Comparison of ENCODE assay signal across 8 cellular contexts in the genomic region with DNA sequence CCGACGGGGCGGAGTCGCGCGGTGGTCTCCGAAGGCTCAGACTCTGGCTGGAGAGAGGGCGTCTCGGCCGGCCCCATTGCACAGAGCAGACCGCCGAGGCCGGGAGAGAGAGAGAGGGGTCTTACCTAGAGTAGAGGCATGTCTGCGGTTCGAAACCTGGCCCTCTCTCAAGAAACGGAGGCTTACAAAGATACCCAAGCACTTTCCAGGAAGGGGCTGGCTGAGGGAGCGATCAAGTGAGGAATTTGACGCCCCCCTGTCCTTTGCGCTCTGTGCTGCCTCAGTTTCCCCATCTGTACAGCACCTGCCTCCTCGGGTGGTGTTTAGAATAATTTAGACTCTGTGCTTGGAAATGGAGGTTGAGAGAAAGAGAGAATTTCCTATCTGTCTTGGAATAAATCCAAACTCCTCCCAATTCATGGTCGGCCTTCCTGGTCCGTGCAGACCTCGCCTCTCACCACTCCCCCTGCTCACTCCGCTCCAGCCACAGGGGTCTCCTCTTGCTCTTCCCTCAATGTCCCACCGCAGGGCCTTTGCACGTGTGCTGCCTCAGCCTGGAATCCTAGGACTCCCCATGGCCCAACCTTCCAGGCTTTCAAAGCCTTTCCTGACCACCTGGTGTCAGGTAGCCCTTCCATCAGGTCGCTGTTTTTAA. TPM values are rescaled to one million over a fixed set of nuclear protein-coding genes. Genes with fewer than 3 reads are reported as not detected.
DNase-seq lines count a peak whose midpoint lies in the region; ATAC-seq, FAIRE-seq and TF ChIP-seq lines count a peak whose summit lies in the region.

No MANE protein-coding gene starts in this region.

- H3K36me3 ChIP-seq in Panc1 (ENCODE audit: control insufficient read depth, insufficient read depth, low read length) (no peaks in the 10 kb centered on the region), H1 (ENCODE audit: control insufficient read depth in 2 of 4, insufficient read depth in 4 of 4, low read length in 3 of 4) (no peaks in the 10 kb centered on the region)

- POLR2A ChIA-PET in Panc1 (lab: Charles Lee) (interaction anchor here (0.8 to 1.0 kb wide), 3 partner anchors 11 to 46 kb away, joined by 3 to 6 read pairs (median 3); no protein-coding TSS in a partner anchor), H1 (lab: Charles Lee; ENCODE audit: partially characterized antibody) (interaction anchor here (0.9 to 2.9 kb wide), 7 partner anchors 9 to 55 kb away, joined by 3 to 8 read pairs (median 3); a partner anchor contains a TSS)

- peaks cover 9% of the 10 kb centered on the region for H3K79me1 ChIP-seq in H1 (ENCODE audit: low read depth, low read length)

- H3K18ac ChIP-seq in H1 (ENCODE audit: extremely low read depth, low read length) = peak overlapping the region; percentile 78; the same call in 1 of the 2 replicates

- TF ChIP-seq EP300 in H1 (IDR thresholded peaks at IDR 0.05; ENCODE audit: borderline replicate concordance in 1 of 2, low read depth in 2 of 2, low read length in 2 of 2) = no peak

- in situ Hi-C loops in Panc1 (cut with HindIII; ENCODE audit: low pct_unique_long_range_greater_than_20kb, low sequenced_read_pairs) = no loop called here

- H4K8ac ChIP-seq in H1 (ENCODE audit: extremely low read depth, insufficient read depth, low read length) = no peak overlapping the region; the same call in 1 of the 2 replicates

- H3K4me3 Mint-ChIP-seq in neural crest cell = peak overlapping the region; percentile 91

- H3K27me3 Mint-ChIP-seq in neural crest cell (ENCODE audit: low read depth) = peaks cover 10% of the 10 kb centered on the region

- H2AK5ac ChIP-seq in H1 (ENCODE audit: low read depth, low read length) = no peak overlapping the region

- peak overlapping the region; percentile 84 for H3K27ac ChIP-seq in Panc1 (ENCODE audit: low read length)
- no peak overlapping the region; the same call in 1 of the 2 replicates for H3K27ac ChIP-seq in H1 (ENCODE audit: low read depth, low read length)

- FAIRE-seq in H1 (lab: Jason Lieb, UNC) = no peak

- TSS peak; percentile 86 for BruUV-seq in Panc1 (replicated peaks; lab: Mats Ljungman, UMichigan)

- H3K4me2 ChIP-seq in H1 (ENCODE audit: insufficient read depth in 1 of 2, low read depth in 2 of 2, low read length in 2 of 2) = peak overlapping the region; percentile 60 to 64

- peaks cover 20% of the 10 kb centered on the region for H3K4me1 Mint-ChIP-seq in neural crest cell

- H3K14ac ChIP-seq in H1 (ENCODE audit: insufficient read length) = no peak overlapping the region

- no peak overlapping the region for H2BK12ac ChIP-seq in H1 (ENCODE audit: low read depth, low read length)

- peak overlapping the region; percentile 20 for H4K5ac ChIP-seq in H1 (ENCODE audit: insufficient read length, low read depth, low read length)

- peak; percentile 22 for DNase-seq in NCI-H510A treated with DMSO at 0.1 percent for 48 hours (lab: John Stamatoyannopoulos, UW)
- DNase-seq in NCI-H510A (lab: John Stamatoyannopoulos, UW) = no peak
- DNase-seq in Panc1 (ENCODE audit: low read depth, low spot score) = no peak
- DNase-seq in H1 (ENCODE audit: low read depth in 1 of 2, low spot score in 2 of 2) = no peak
- DNase-seq in neural crest cell (ENCODE audit: low read depth, low spot score) = no peak
- no peak for DNase-seq in NCI-H2107 treated with DMSO at 0.1 percent for 48 hours (lab: John Stamatoyannopoulos, UW; ENCODE audit: unreplicated experiment)
- no peak for DNase-seq in inferior parietal cortex (ENCODE audit: extremely low spot score)

- H3K79me2 ChIP-seq in H1 (ENCODE audit: control insufficient read depth in 1 of 2, insufficient read depth in 2 of 2, low read length in 2 of 2) = peaks cover 0 to 13% of the 10 kb centered on the region in 2 experiments; a peak in 2 of 4 replicates

- H3K56ac ChIP-seq in H1 (replicated peaks; ENCODE audit: insufficient read length, low read depth, low read length) = no peak overlapping the region

- no peak for TF ChIP-seq RAD21 in H1 (IDR thresholded peaks at IDR 0.05 in 1 of 2, conservative IDR thresholded peaks at IDR 0.05 in 1 of 2; ENCODE audit: low read depth in 2 of 2, low read length in 2 of 2)

- H3K23me2 ChIP-seq in H1 (ENCODE audit: low read depth, low read length) = peaks cover 1% of the 10 kb centered on the region; the same call in 1 of the 2 replicates

- H3K4me3 ChIP-seq in Panc1 (ENCODE audit: low read depth in 2 of 2, low read length in 2 of 2) (peak overlapping the region; percentile 79 to 91), H1 (ENCODE audit: extremely low read depth in 1 of 4, insufficient read depth in 2 of 4, low read depth in 3 of 4, low read length in 4 of 4) (peak overlapping the region; percentile 15 to 50 (median 30); a peak in 7 of 8 replicates)

- no peak for ATAC-seq in Panc1
- ATAC-seq in GM21360 (IDR thresholded peaks at IDR 0.05; ENCODE audit: unreplicated experiment) = no peak

- H4K91ac ChIP-seq in H1 (replicated peaks; ENCODE audit: insufficient read length, low read length) = no peak overlapping the region

- no peak for TF ChIP-seq POLR2A in H1 (IDR thresholded peaks at IDR 0.05; ENCODE audit: control extremely low read depth in 1 of 2, low read depth in 2 of 2, low read length in 2 of 2)

- intact Hi-C loops in Panc1 (cut with micrococcal nuclease; ENCODE audit: unreplicated experiment) = no loop called here

- H2BK5ac ChIP-seq in H1 (ENCODE audit: low read depth, low read length) = no peak overlapping the region

- peak overlapping the region; percentile 40 for H3K4ac ChIP-seq in H1 (replicated peaks; ENCODE audit: insufficient read length, low read depth, low read length)

- H3K9me3 Mint-ChIP-seq in neural crest cell = no peaks in the 10 kb centered on the region

- H2BK20ac ChIP-seq in H1 (ENCODE audit: low read length) = no peak overlapping the region

- TF ChIP-seq CTCF in Panc1 (IDR thresholded peaks at IDR 0.05) (no peak), H1 (IDR thresholded peaks at IDR 0.05; ENCODE audit: control extremely low read depth in 1 of 3, insufficient read depth in 1 of 3, low read depth in 1 of 3, low read length in 3 of 3) (no peak), neural crest cell (conservative IDR thresholded peaks at IDR 0.05) (no peak)

- no peak overlapping the region for H2BK15ac ChIP-seq in H1 (ENCODE audit: low read length)

- H3K9me3 ChIP-seq in Panc1 (ENCODE audit: control insufficient read depth, insufficient read depth, low read depth, low read length) (no peaks in the 10 kb centered on the region), H1 (ENCODE audit: insufficient read depth in 2 of 2, low read depth in 1 of 2, low read length in 1 of 2) (no peaks in the 10 kb centered on the region)

- H3K36me3 Mint-ChIP-seq in neural crest cell (ENCODE audit: low read depth) = no peaks in the 10 kb centered on the region

- H3K9ac ChIP-seq in H1 (replicated peaks in 1 of 4; ENCODE audit: extremely low read depth in 1 of 4, low read depth in 3 of 4, low read length in 3 of 4) = peak overlapping the region in 2 of 4 experiments; percentile 2 to 8; a peak in 1 of 7 replicates

- H2AFZ ChIP-seq in H1 (ENCODE audit: low read length) = no peak overlapping the region

- no peaks in the 10 kb centered on the region for H4K20me1 ChIP-seq in H1 (replicated peaks in 1 of 2; ENCODE audit: control insufficient read depth in 1 of 2, insufficient read depth in 2 of 2, low read length in 2 of 2)

- H3K27me3 ChIP-seq in Panc1 (ENCODE audit: control insufficient read depth, insufficient read depth, low read length) = no peaks in the 10 kb centered on the region
- H3K27me3 ChIP-seq in H1 (replicated peaks in 1 of 4; ENCODE audit: control insufficient read depth in 3 of 4, extremely low read depth in 1 of 4, insufficient read depth in 3 of 4, low read length in 3 of 4) = no peaks in the 10 kb centered on the region; a peak in 1 of 7 replicates

- H3K27ac Mint-ChIP-seq in neural crest cell (ENCODE audit: unreplicated experiment) = peak overlapping the region; percentile 22

- H2BK120ac ChIP-seq in H1 (replicated peaks; ENCODE audit: low read depth, low read length) = no peak overlapping the region

- WGBS in H1 (ENCODE audit: extremely low coverage in 1 of 2, insufficient coverage in 1 of 2, insufficient read length in 1 of 2, insufficient replicate concordance in 2 of 2, low coverage in 1 of 2, low lambda C conversion rate in 2 of 2, missing lambda C conversion rate in 1 of 2), 2 experiments = 33% methylated on average over 26 of the region's 27 CpGs; no CpG with 5 or more reads in 1 of the 2 experiments

- H3K4me1 ChIP-seq in Panc1 (ENCODE audit: control insufficient read depth, insufficient read depth, low read length) (peaks cover 15% of the 10 kb centered on the region), H1 (replicated peaks in 1 of 4; ENCODE audit: control insufficient read depth in 3 of 4, insufficient read depth in 4 of 4, low read length in 3 of 4) (peaks cover 3 to 25% (median 16%) of the 10 kb centered on the region in 4 experiments)

- CTCF ChIA-PET in Panc1 (lab: Charles Lee) (interaction anchor here (0.6 to 1.3 kb wide), 2 partner anchors 11 to 42 kb away, joined by 3 to 10 read pairs; no protein-coding TSS in a partner anchor), H1 (lab: Charles Lee; ENCODE audit: partially characterized antibody) (interaction anchor here (0.7 to 1.4 kb wide), 6 partner anchors 9 to 172 kb away, joined by 3 to 6 read pairs (median 4); no protein-coding TSS in a partner anchor)

- H3K23ac ChIP-seq in H1 (ENCODE audit: insufficient read length) = no peak overlapping the region

RNA-seq across cellular contexts. Expression of a gene that starts 0.7 kb away (rescaled TPM):
- total RNA-seq in Panc1 (2021; ENCODE audit: unreplicated experiment) (150 TPM), neural crest cell (34.3 and 36.7 TPM in 2 replicates)
- 195 TPM for polyA plus RNA-seq in Panc1 (2012; ENCODE audit: insufficient read length)
- total RNA-seq in H1 (2021; fragmentation: NEBNext Ultra II Directional; extraction: Animal tissue kit (Norgen Biotek cat#: 25700)) = 96.9 and 106 TPM in 2 replicates
- 152 and 195 TPM in 2 replicates for polyA plus RNA-seq in H1 (2011; rRNA removed)
- 149 TPM for polyA plus RNA-seq in H1 (2011; cell fraction: cytosol; rRNA removed)
- 148 TPM for polyA plus RNA-seq in H1 (2011; cell fraction: nucleus; rRNA removed)
- 52.8 to 109 TPM (median 103 TPM) in 4 replicates for polyA plus RNA-seq in H1 (2012, experiment 1 of 2)
- 112 TPM for polyA plus RNA-seq in H1 (2012, experiment 2 of 2)
- 63.1 TPM for polyA plus RNA-seq in H1 (2013, experiment 1 of 2)
- polyA plus RNA-seq in H1 (2013, experiment 2 of 2) = 61.5 TPM
- polyA minus RNA-seq in H1 (2011; rRNA and poly(A)+ RNA removed) = 22.8 and 24.5 TPM in 2 replicates
- 51.8 TPM for polyA minus RNA-seq in H1 (2011; cell fraction: cytosol; rRNA and poly(A)+ RNA removed)
- polyA minus RNA-seq in H1 (2011; cell fraction: nucleus; rRNA and poly(A)+ RNA removed) = 69.9 TPM

RNA-seq across cellular contexts. Expression of a gene that starts 2.5 kb away (rescaled TPM):
- total RNA-seq in Panc1 (2021; ENCODE audit: unreplicated experiment) = not detected
- polyA plus RNA-seq in Panc1 (2012; ENCODE audit: insufficient read length) = not detected
- total RNA-seq in H1 (2021; fragmentation: NEBNext Ultra II Directional; extraction: Animal tissue kit (Norgen Biotek cat#: 25700)) = 3.2 and 3.6 TPM in 2 replicates
- polyA plus RNA-seq in H1 (2011; rRNA removed) = 2.2 and 3.3 TPM in 2 replicates
- polyA plus RNA-seq in H1 (2011; cell fraction: cytosol; rRNA removed) = 1.5 TPM
- polyA plus RNA-seq in H1 (2011; cell fraction: nucleus; rRNA removed) = 3.0 TPM
- polyA plus RNA-seq in H1 (2012, experiment 1 of 2) = 1.6 to 3.1 TPM (median 2.6 TPM) in 4 replicates
- polyA plus RNA-seq in H1 (2012, experiment 2 of 2) = 2.9 TPM
- 9.1 TPM for polyA plus RNA-seq in H1 (2013, experiment 1 of 2)
- polyA plus RNA-seq in H1 (2013, experiment 2 of 2) = 8.6 TPM
- 0.41 and 0.49 TPM in 2 replicates for polyA minus RNA-seq in H1 (2011; rRNA and poly(A)+ RNA removed)
- not detected for polyA minus RNA-seq in H1 (2011; cell fraction: cytosol; rRNA and poly(A)+ RNA removed)
- polyA minus RNA-seq in H1 (2011; cell fraction: nucleus; rRNA and poly(A)+ RNA removed) = 2.1 TPM
- not detected in 2 replicates for total RNA-seq in neural crest cell

RNA-seq across cellular contexts. Expression of a gene that starts 14.3 kb away (rescaled TPM):
- total RNA-seq in Panc1 (2021; ENCODE audit: unreplicated experiment) (21.7 TPM), neural crest cell (14.8 and 15.0 TPM in 2 replicates)
- 20.0 TPM for polyA plus RNA-seq in Panc1 (2012; ENCODE audit: insufficient read length)
- 10.8 and 12.9 TPM in 2 replicates for total RNA-seq in H1 (2021; fragmentation: NEBNext Ultra II Directional; extraction: Animal tissue kit (Norgen Biotek cat#: 25700))
- polyA plus RNA-seq in H1 (2011; rRNA removed) = 1.7 and 4.5 TPM in 2 replicates
- 1.4 TPM for polyA plus RNA-seq in H1 (2011; cell fraction: cytosol; rRNA removed)
- polyA plus RNA-seq in H1 (2011; cell fraction: nucleus; rRNA removed) = 4.4 TPM
- polyA plus RNA-seq in H1 (2012, experiment 1 of 2) = 3.2 to 7.6 TPM (median 6.6 TPM) in 4 replicates
- 4.7 TPM for polyA plus RNA-seq in H1 (2012, experiment 2 of 2)
- 6.7 TPM for polyA plus RNA-seq in H1 (2013, experiment 1 of 2)
- 7.0 TPM for polyA plus RNA-seq in H1 (2013, experiment 2 of 2)
- polyA minus RNA-seq in H1 (2011; rRNA and poly(A)+ RNA removed) = 0.61 and 0.82 TPM in 2 replicates
- polyA minus RNA-seq in H1 (2011; cell fraction: cytosol; rRNA and poly(A)+ RNA removed) = 8.8 TPM
- polyA minus RNA-seq in H1 (2011; cell fraction: nucleus; rRNA and poly(A)+ RNA removed) = 7.2 TPM

RNA-seq across cellular contexts. Expression of a gene that starts 19.0 kb away (rescaled TPM):
- 0.03 TPM for total RNA-seq in Panc1 (2021; ENCODE audit: unreplicated experiment)
- polyA plus RNA-seq in Panc1 (2012; ENCODE audit: insufficient read length) = 0.21 TPM
- 0.98 and 1.0 TPM in 2 replicates for total RNA-seq in H1 (2021; fragmentation: NEBNext Ultra II Directional; extraction: Animal tissue kit (Norgen Biotek cat#: 25700))
- polyA plus RNA-seq in H1 (2011; rRNA removed) = 0.76 and 1.1 TPM in 2 replicates
- 0.54 TPM for polyA plus RNA-seq in H1 (2011; cell fraction: cytosol; rRNA removed)
- 1.2 TPM for polyA plus RNA-seq in H1 (2011; cell fraction: nucleus; rRNA removed)
- 0.58 to 1.3 TPM (median 1.1 TPM) in 4 replicates for polyA plus RNA-seq in H1 (2012, experiment 1 of 2)
- polyA plus RNA-seq in H1 (2012, experiment 2 of 2) = 0.34 TPM
- polyA plus RNA-seq in H1 (2013, experiment 1 of 2) = 0.91 TPM
- 1.0 TPM for polyA plus RNA-seq in H1 (2013, experiment 2 of 2)
- 0.63 and 0.82 TPM in 2 replicates for polyA minus RNA-seq in H1 (2011; rRNA and poly(A)+ RNA removed)
- 0.66 TPM for polyA minus RNA-seq in H1 (2011; cell fraction: cytosol; rRNA and poly(A)+ RNA removed)
- polyA minus RNA-seq in H1 (2011; cell fraction: nucleus; rRNA and poly(A)+ RNA removed) = 1.00 TPM
- 0.54 and 0.59 TPM in 2 replicates for total RNA-seq in neural crest cell

RNA-seq across cellular contexts. Expression of a gene that starts 22.9 kb away (rescaled TPM):
- total RNA-seq in Panc1 (2021; ENCODE audit: unreplicated experiment) (93.1 TPM), neural crest cell (81.1 and 87.9 TPM in 2 replicates)
- polyA plus RNA-seq in Panc1 (2012; ENCODE audit: insufficient read length) = 138 TPM
- total RNA-seq in H1 (2021; fragmentation: NEBNext Ultra II Directional; extraction: Animal tissue kit (Norgen Biotek cat#: 25700)) = 69.1 and 71.2 TPM in 2 replicates
- 47.1 and 79.5 TPM in 2 replicates for polyA plus RNA-seq in H1 (2011; rRNA removed)
- polyA plus RNA-seq in H1 (2011; cell fraction: cytosol; rRNA removed) = 51.3 TPM
- 132 TPM for polyA plus RNA-seq in H1 (2011; cell fraction: nucleus; rRNA removed)
- 61.3 to 71.3 TPM (median 67.2 TPM) in 4 replicates for polyA plus RNA-seq in H1 (2012, experiment 1 of 2)
- polyA plus RNA-seq in H1 (2012, experiment 2 of 2) = 81.6 TPM
- polyA plus RNA-seq in H1 (2013, experiment 1 of 2) = 91.7 TPM
- 105 TPM for polyA plus RNA-seq in H1 (2013, experiment 2 of 2)
- polyA minus RNA-seq in H1 (2011; rRNA and poly(A)+ RNA removed) = 7.1 and 10.9 TPM in 2 replicates
- polyA minus RNA-seq in H1 (2011; cell fraction: cytosol; rRNA and poly(A)+ RNA removed) = 14.2 TPM
- polyA minus RNA-seq in H1 (2011; cell fraction: nucleus; rRNA and poly(A)+ RNA removed) = 14.5 TPM
